Comparison of ENCODE assay signal across 8 cellular contexts in the genomic region with DNA sequence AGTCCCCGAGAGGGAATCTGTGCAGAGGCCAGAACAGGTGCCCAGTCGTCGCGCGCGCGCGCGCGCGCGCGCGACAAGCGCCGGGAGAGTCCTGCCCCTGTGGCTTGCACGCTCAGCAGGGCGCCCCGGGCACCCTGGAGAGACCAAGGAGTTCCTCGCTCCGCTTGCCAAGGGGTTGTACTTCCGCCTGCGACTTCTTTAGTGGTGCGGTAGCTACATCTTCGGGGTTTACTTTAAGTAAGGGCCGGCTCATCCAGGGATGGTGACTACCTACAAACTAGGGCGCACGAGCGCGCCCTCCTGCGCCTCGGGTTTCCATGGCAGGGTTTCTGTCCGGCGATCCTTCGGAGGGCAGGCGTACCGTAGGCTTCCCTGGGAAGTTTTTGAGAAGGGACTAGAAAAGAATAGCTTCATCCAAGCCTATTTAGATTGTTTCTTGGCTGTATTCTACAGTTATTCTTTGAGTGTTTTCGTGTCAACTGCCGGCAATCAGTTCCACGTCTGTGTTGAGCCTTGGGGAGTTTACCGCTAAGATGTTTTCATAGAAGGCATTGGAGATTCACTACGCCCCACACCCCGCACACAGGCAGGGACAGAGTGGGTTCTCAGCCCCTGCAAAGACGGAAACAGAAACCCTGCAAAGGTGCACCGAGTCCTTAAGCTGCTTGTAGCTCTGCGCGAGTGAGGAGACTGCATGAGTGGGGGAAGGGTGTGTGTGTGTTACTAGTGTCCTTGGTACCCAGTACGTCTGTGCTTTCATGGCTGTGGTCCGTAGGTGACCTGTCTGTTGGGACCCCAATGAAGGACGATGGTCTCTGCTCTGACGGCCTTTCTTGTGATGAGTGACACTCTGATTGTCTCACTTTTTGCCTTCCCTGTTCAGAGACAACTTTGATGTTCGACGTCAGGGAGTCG. TPM values are rescaled to one million over a fixed set of nuclear protein-coding genes. Genes with fewer than 3 reads are reported as not detected.
A peak's percentile ranks its signal among the peaks of the same experiment; 100 is the strongest.
DNase-seq lines count a peak whose midpoint lies in the region; ATAC-seq and TF ChIP-seq lines count a peak whose summit lies in the region.

No MANE protein-coding gene starts in this region.

- peak overlapping the region; percentile 44 to 75 (median 59) for H3K4me3 ChIP-seq in subcutaneous abdominal adipose tissue (ENCODE audit: low read depth in 1 of 5, low read length in 5 of 5)

- no peaks in the 10 kb centered on the region for H3K9me3 Mint-ChIP-seq in activated naive CD8-positive, alpha-beta T cell treated with anti-CD3 and anti-CD28 coated beads for 36 hours

- H3K4me1 Mint-ChIP-seq in activated naive CD8-positive, alpha-beta T cell treated with anti-CD3 and anti-CD28 coated beads for 36 hours: peaks cover 28% of the 10 kb centered on the region

- peak overlapping the region; percentile 67 for H3K4me3 Mint-ChIP-seq in activated naive CD8-positive, alpha-beta T cell treated with anti-CD3 and anti-CD28 coated beads for 36 hours

- CTCF ChIA-PET in RWPE1 (lab: Yijun Ruan, JAX): interaction anchor here (0.6 to 1.5 kb wide), 4 partner anchors 15 to 1210 kb away, joined by 3 to 5 read pairs (median 3); no protein-coding TSS in a partner anchor

- no peaks in the 10 kb centered on the region for H3K36me3 Mint-ChIP-seq in activated naive CD8-positive, alpha-beta T cell treated with anti-CD3 and anti-CD28 coated beads for 36 hours

- no peak for TF ChIP-seq CTCF in RWPE1 (conservative IDR thresholded peaks at IDR 0.05; ENCODE audit: low read depth)

- POLR2A ChIA-PET in RWPE1 (lab: Yijun Ruan, JAX; ENCODE audit: low non-redundant PET): no interaction called here

- H3K4me1 ChIP-seq in subcutaneous abdominal adipose tissue (ENCODE audit: control insufficient read depth in 5 of 5, insufficient read depth in 5 of 5, low read length in 5 of 5): peaks cover 0 to 64% (median 61%) of the 10 kb centered on the region in 5 donors

- no peaks in the 10 kb centered on the region for H3K9me3 ChIP-seq in subcutaneous abdominal adipose tissue (ENCODE audit: control insufficient read depth in 5 of 5, low read length in 5 of 5)

- H3K27ac Mint-ChIP-seq in activated naive CD8-positive, alpha-beta T cell treated with anti-CD3 and anti-CD28 coated beads for 36 hours: no peak overlapping the region

- no peak overlapping the region for H3K9ac ChIP-seq in subcutaneous abdominal adipose tissue (ENCODE audit: low read length in 5 of 5)

- DNase-seq in cardiac septum (ENCODE audit: low spot score): peak; percentile 17
- no peak for DNase-seq in left ventricle myocardium superior
- peak; percentile 49 for DNase-seq in NCI-H2171 treated with DMSO at 0.1 percent for 48 hours (lab: John Stamatoyannopoulos, UW)
- DNase-seq in activated naive CD8-positive, alpha-beta T cell treated with anti-CD3 and anti-CD28 coated beads for 36 hours: peak; percentile 29
- DNase-seq in iris pigment epithelial cell (ENCODE audit: low read depth): peak; percentile 42
- no peak for DNase-seq in RWPE1 (ENCODE audit: low spot score)

- peaks cover 91% of the 10 kb centered on the region for H3K27me3 Mint-ChIP-seq in activated naive CD8-positive, alpha-beta T cell treated with anti-CD3 and anti-CD28 coated beads for 36 hours

- intact Hi-C loops in cardiac septum (cut with DNase I) (no loop called here), left ventricle myocardium superior (cut with micrococcal nuclease) (no loop called here)

- peaks cover 62 to 75% (median 73%) of the 10 kb centered on the region in 5 donors for H3K27me3 ChIP-seq in subcutaneous abdominal adipose tissue (ENCODE audit: control insufficient read depth in 5 of 5, insufficient read depth in 4 of 5, low read length in 5 of 5)

- H3K27ac ChIP-seq in subcutaneous abdominal adipose tissue (ENCODE audit: low read depth, low read length): no peak overlapping the region
- H3K27ac ChIP-seq in RWPE1: no peak overlapping the region

- ATAC-seq in left ventricle myocardium superior (no peak), HG03469 (IDR thresholded peaks at IDR 0.05; ENCODE audit: unreplicated experiment) (no peak)

- no peaks in the 10 kb centered on the region for H3K36me3 ChIP-seq in subcutaneous abdominal adipose tissue (ENCODE audit: control insufficient read depth in 5 of 5, insufficient read depth in 5 of 5, low read length in 5 of 5)

RNA-seq across cellular contexts. Expression of gene LHX4, which starts 1.7 kb away (rescaled TPM):
- 0.03 TPM for total RNA-seq in cardiac septum
- not detected for total RNA-seq in left ventricle myocardium superior
- not detected for total RNA-seq in activated naive CD8-positive, alpha-beta T cell treated with anti-CD3 and anti-CD28 coated beads for 36 hours

Comparison
In these comparisons a context has a peak if more than half of its experiments do, and no peak if none do; other contexts are left out.
1. DNase-seq: peak in cardiac septum (single experiment), NCI-H2171 treated with DMSO at 0.1 percent for 48 hours (single experiment), activated naive CD8-positive, alpha-beta T cell treated with anti-CD3 and anti-CD28 coated beads for 36 hours (single experiment) and iris pigment epithelial cell (single experiment); none in left ventricle myocardium superior (single experiment) and RWPE1 (single experiment).